Comparison of ENCODE assay signal across 8 cellular contexts in genomic region chr16:77273-77806, GRCh38. TPM values are rescaled to one million over a fixed set of nuclear protein-coding genes. Genes with fewer than 3 reads are reported as not detected.
DNase-seq lines count a peak whose midpoint lies in the region; ATAC-seq lines count a peak whose summit lies in the region.

No MANE protein-coding gene starts in this region.

- H3K4me1 ChIP-seq in CD4-positive, alpha-beta memory T cell (ENCODE audit: insufficient read depth, low read length) = peaks cover 26% of the 10 kb centered on the region
- H3K4me1 ChIP-seq in ectodermal cell (ENCODE audit: control insufficient read depth, insufficient read depth, low read length) = peaks cover 39% of the 10 kb centered on the region

- H3K27ac Mint-ChIP-seq in CD4-positive, alpha-beta memory T cell = peak overlapping the region in 4 of 7 donors; percentile 29 to 86 (median 46)
- H3K27ac Mint-ChIP-seq in memory B cell = no peak overlapping the region

- H3K4me3 Mint-ChIP-seq in CD4-positive, alpha-beta memory T cell = peak overlapping the region; percentile 76 to 87 (median 79)
- peak overlapping the region; percentile 79 for H3K4me3 Mint-ChIP-seq in memory B cell

- H3K9me3 ChIP-seq in CD4-positive, alpha-beta memory T cell (ENCODE audit: control insufficient read depth in 1 of 2, low read length in 2 of 2) = no peaks in the 10 kb centered on the region
- H3K9me3 ChIP-seq in ectodermal cell (ENCODE audit: control insufficient read depth, low read length) = no peaks in the 10 kb centered on the region

- H3K4me3 ChIP-seq in CD4-positive, alpha-beta memory T cell (ENCODE audit: low read length in 2 of 2) = peak overlapping the region; percentile 23 to 49
- peak overlapping the region; percentile 64 for H3K4me3 ChIP-seq in ectodermal cell (ENCODE audit: insufficient read depth, low read depth, low read length)

- peaks cover 5% of the 10 kb centered on the region for H3K36me3 ChIP-seq in CD4-positive, alpha-beta memory T cell (ENCODE audit: insufficient read depth, low read length)
- peaks cover 4% of the 10 kb centered on the region for H3K36me3 ChIP-seq in ectodermal cell (ENCODE audit: control insufficient read depth, insufficient read depth, low read length)

- WGBS in ectodermal cell, 2 experiments = 29 to 31% methylated on average over 31 of the region's 31 CpGs

- POLR2A ChIA-PET in CD4-positive, alpha-beta memory T cell (lab: Charles Lee; ENCODE audit: partially characterized antibody) = interaction anchor here (0.9 to 2.2 kb wide), 5 partner anchors 11 to 24 kb away, joined by 4 to 13 read pairs (median 5); partner anchors contain the start of genes POLR3K and SNRNP25

- CTCF ChIA-PET in CD4-positive, alpha-beta memory T cell (lab: Charles Lee; ENCODE audit: partially characterized antibody) = interaction anchor here (1.0 to 2.1 kb wide), 5 partner anchors 11 to 285 kb away, joined by 3 to 7 read pairs (median 5); no protein-coding TSS in a partner anchor

- H3K27me3 ChIP-seq in CD4-positive, alpha-beta memory T cell (ENCODE audit: insufficient read depth, low read length) = peaks cover 10% of the 10 kb centered on the region
- peaks cover 13% of the 10 kb centered on the region for H3K27me3 ChIP-seq in ectodermal cell (ENCODE audit: control insufficient read depth, insufficient read depth, low read length, poor library complexity, severe bottlenecking)

- peak overlapping the region; percentile 65 for H3K27ac ChIP-seq in CD4-positive, alpha-beta memory T cell (ENCODE audit: low read depth, low read length)
- H3K27ac ChIP-seq in ectodermal cell (ENCODE audit: insufficient read depth, low read depth, low read length, poor library complexity, severe bottlenecking) (no peak overlapping the region), temporal lobe (ENCODE audit: low read depth, low read length) (peak overlapping the region; percentile 75)

- peak in 3 of 5 donors; percentile 14 to 25 (median 23) for DNase-seq in CD4-positive, alpha-beta memory T cell
- DNase-seq in GM19238 (ENCODE audit: insufficient read length, low spot score) (peak; percentile 73), UCSD-AML1 (lab: John Stamatoyannopoulos, UW; ENCODE audit: unreplicated experiment) (peak; percentile 78), memory B cell (ENCODE audit: low spot score in 2 of 2) (peak; percentile 19 to 44), A172 (ENCODE audit: low spot score) (no peak)

- peaks cover 13 to 40% (median 29%) of the 10 kb centered on the region in 4 donors for H3K4me1 Mint-ChIP-seq in CD4-positive, alpha-beta memory T cell
- H3K4me1 Mint-ChIP-seq in memory B cell = peaks cover 27% of the 10 kb centered on the region

- peaks cover 0 to 1% (median 0%) of the 10 kb centered on the region in 8 donors for H3K9me3 Mint-ChIP-seq in CD4-positive, alpha-beta memory T cell
- H3K9me3 Mint-ChIP-seq in memory B cell = no peaks in the 10 kb centered on the region

- intact Hi-C loops in CD4-positive, alpha-beta memory T cell (cut with micrococcal nuclease) = no loop called here

- H3K36me3 Mint-ChIP-seq in CD4-positive, alpha-beta memory T cell = no peaks in the 10 kb centered on the region
- H3K36me3 Mint-ChIP-seq in memory B cell = peaks cover 2% of the 10 kb centered on the region

- peaks cover 6% of the 10 kb centered on the region in 2 donors for H3K27me3 Mint-ChIP-seq in CD4-positive, alpha-beta memory T cell
- peaks cover 7% of the 10 kb centered on the region for H3K27me3 Mint-ChIP-seq in memory B cell

- ATAC-seq in HG03442 (IDR thresholded peaks at IDR 0.05; ENCODE audit: unreplicated experiment) = peak; percentile 26
- peak; percentile 35 for ATAC-seq in memory B cell (ENCODE audit: low read depth)

RNA-seq across cellular contexts. Expression of gene MPG, which starts 0.7 kb away (rescaled TPM):
- 10 to 100 TPM; 30.7 TPM for total RNA-seq in CD4-positive, alpha-beta memory T cell
- 10 to 100 TPM; 58.1 to 82.6 TPM for polyA plus RNA-seq in CD4-positive, alpha-beta memory T cell
- polyA plus RNA-seq in ectodermal cell (2013, experiment 1 of 4) = 36.8 TPM
- 36.7 TPM for polyA plus RNA-seq in ectodermal cell (2013, experiment 2 of 4)
- 35.8 TPM for polyA plus RNA-seq in ectodermal cell (2013, experiment 3 of 4)
- polyA plus RNA-seq in ectodermal cell (2013, experiment 4 of 4) = 42.3 TPM
- total RNA-seq in temporal lobe = 36.6 TPM
- 144 TPM in 2 replicates for total RNA-seq in A172 (2014; rRNA removed; shearing (Covaris generic))

RNA-seq across cellular contexts. Expression of gene RHBDF1, which starts 4.9 kb away (rescaled TPM):
- not detected for total RNA-seq in CD4-positive, alpha-beta memory T cell
- not detected for polyA plus RNA-seq in CD4-positive, alpha-beta memory T cell
- 34.5 TPM for polyA plus RNA-seq in ectodermal cell (2013, experiment 1 of 4)
- 28.3 TPM for polyA plus RNA-seq in ectodermal cell (2013, experiment 2 of 4)
- polyA plus RNA-seq in ectodermal cell (2013, experiment 3 of 4) = 23.3 TPM
- polyA plus RNA-seq in ectodermal cell (2013, experiment 4 of 4) = 25.5 TPM
- total RNA-seq in temporal lobe = 0.98 TPM
- total RNA-seq in A172 (2014; rRNA removed; shearing (Covaris generic)) = 39.3 and 43.7 TPM in 2 replicates

RNA-seq across cellular contexts. Expression of gene SNRNP25, which starts 23.7 kb away (rescaled TPM):
- 10 to 100 TPM in 1 of 2 experiments, 1 to 10 TPM in 1; 10.0 to 10.2 TPM for total RNA-seq in CD4-positive, alpha-beta memory T cell
- polyA plus RNA-seq in CD4-positive, alpha-beta memory T cell = 10 to 100 TPM; 12.5 to 20.1 TPM
- 87.0 TPM for polyA plus RNA-seq in ectodermal cell (2013, experiment 1 of 4)
- 81.3 TPM for polyA plus RNA-seq in ectodermal cell (2013, experiment 2 of 4)
- polyA plus RNA-seq in ectodermal cell (2013, experiment 3 of 4) = 77.4 TPM
- 74.5 TPM for polyA plus RNA-seq in ectodermal cell (2013, experiment 4 of 4)
- total RNA-seq in temporal lobe = 12.5 TPM
- total RNA-seq in A172 (2014; rRNA removed; shearing (Covaris generic)) = 70.8 and 84.5 TPM in 2 replicates

RNA-seq across cellular contexts. Expression of gene POLR3K, which starts 23.9 kb away (rescaled TPM):
- 10 to 100 TPM; 19.9 to 21.7 TPM for total RNA-seq in CD4-positive, alpha-beta memory T cell
- polyA plus RNA-seq in CD4-positive, alpha-beta memory T cell = 10 to 100 TPM; 41.5 to 43.1 TPM
- polyA plus RNA-seq in ectodermal cell (2013, experiment 1 of 4) = 18.5 TPM
- 16.6 TPM for polyA plus RNA-seq in ectodermal cell (2013, experiment 2 of 4)
- 16.8 TPM for polyA plus RNA-seq in ectodermal cell (2013, experiment 3 of 4)
- 18.0 TPM for polyA plus RNA-seq in ectodermal cell (2013, experiment 4 of 4)
- total RNA-seq in temporal lobe = 2.5 TPM
- 11.7 and 15.9 TPM in 2 replicates for total RNA-seq in A172 (2014; rRNA removed; shearing (Covaris generic))

Comparison
In these comparisons a context has a peak if more than half of its experiments do, and no peak if none do; other contexts are left out.
1. RNA of gene RHBDF1, which starts 4.9 kb away (total RNA-seq): 39.3 to 43.7 TPM in A172; 0.98 TPM in temporal lobe (single experiment) and not detected in CD4-positive, alpha-beta memory T cell; every median in the first group is over 10 times any median in the second.